ENCODE assay signal across 19 cellular contexts in the genomic region with DNA sequence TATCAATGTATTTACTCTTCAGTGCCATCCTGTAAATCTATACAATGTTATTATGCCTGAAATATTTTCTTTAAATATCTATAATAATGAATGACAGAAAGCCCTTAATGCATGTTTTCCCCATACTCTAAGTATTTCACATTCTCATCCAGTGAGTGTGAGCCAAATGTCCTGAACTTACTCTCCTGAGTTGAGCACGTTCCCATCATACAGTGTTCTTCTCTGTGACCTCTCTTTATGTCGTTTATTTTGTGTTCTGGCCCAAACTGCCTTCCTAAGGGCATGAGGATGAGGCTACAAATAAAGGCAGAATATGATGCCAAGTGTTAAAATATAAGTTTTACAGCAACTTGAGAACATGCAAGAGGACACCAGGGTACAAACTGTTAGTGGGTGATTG. TPM values are rescaled to one million over a fixed set of nuclear protein-coding genes. Genes with fewer than 3 reads are reported as not detected.
DNase-seq lines count a peak whose midpoint lies in the region; ATAC-seq and TF ChIP-seq lines count a peak whose summit lies in the region.
"Had no signal": no experiment of that assay in that cellular context is flagged by ENCODE, and none has a peak within 500 bp of the region (broad histone marks: within the 10 kb centered on the region; RNA-seq: fewer than 3 reads in every experiment).

No MANE protein-coding gene starts in this region.

- no peaks in the 10 kb centered on the region for H3K9me2 ChIP-seq in OCI-LY7 (ENCODE audit: insufficient read depth, low read length)

- no peak for ATAC-seq in GM19397 (IDR thresholded peaks at IDR 0.05; ENCODE audit: unreplicated experiment)
- ATAC-seq: CD8-positive, alpha-beta T cell; SK-N-SH treated with all-trans-retinoic acid at 6 μM for 48 hours had no signal

- 0 out of 2 replicates have a peak, but pooled peaks cover 3% of the 10 kb centered on the region for H4K20me1 ChIP-seq in OCI-LY7 (ENCODE audit: insufficient read depth, low read length)

- H3K27ac ChIP-seq in OCI-LY7 (ENCODE audit: low read depth, low read length, poor library complexity, severe bottlenecking) = peak overlapping the region; percentile 88
- H3K27ac ChIP-seq: BLaER1 treated with 17β-estradiol and CSF1 and Interleukin-3, amounts not matched to agents 10 nM and 100 nM had no signal

- H3K9me3 ChIP-seq in Caco-2 = no peaks in the 10 kb centered on the region
- peaks cover 7% of the 10 kb centered on the region; the same call in 1 of the 2 replicates for H3K9me3 ChIP-seq in OCI-LY7 (ENCODE audit: low read length)
- H3K9me3 ChIP-seq: BLaER1 treated with 17β-estradiol and CSF1 and Interleukin-3, amounts not matched to agents 10 nM and 100 nM; MG63 had no signal

- peak overlapping the region; percentile 69 for H3K27ac Mint-ChIP-seq in Caco-2 (ENCODE audit: unreplicated experiment)
- H3K27ac Mint-ChIP-seq in chondrocyte (ENCODE audit: unreplicated experiment) = peak overlapping the region; percentile 2
- peak overlapping the region; percentile 39 for H3K27ac Mint-ChIP-seq in osteocyte (ENCODE audit: unreplicated experiment)
- H3K27ac Mint-ChIP-seq: CD8-positive, alpha-beta T cell had no signal

- H3K27me3 Mint-ChIP-seq in Caco-2 (ENCODE audit: insufficient read depth, unreplicated experiment) = no peaks in the 10 kb centered on the region
- no peaks in the 10 kb centered on the region for H3K27me3 Mint-ChIP-seq in chondrocyte (ENCODE audit: low read depth)
- H3K27me3 Mint-ChIP-seq in osteocyte (ENCODE audit: unreplicated experiment) = no peaks in the 10 kb centered on the region

- H3K4me1 ChIP-seq in Caco-2 (peaks cover 49% of the 10 kb centered on the region), OCI-LY7 (ENCODE audit: insufficient read depth, low read length, poor library complexity, severe bottlenecking) (peaks cover 76% of the 10 kb centered on the region)

- H3K36me3 ChIP-seq in Caco-2 (ENCODE audit: control insufficient read depth, insufficient read depth, low read length) = no peaks in the 10 kb centered on the region
- peaks cover 41% of the 10 kb centered on the region for H3K36me3 ChIP-seq in OCI-LY7 (ENCODE audit: insufficient read depth, low read length)
- H3K36me3 ChIP-seq: BLaER1 treated with 17β-estradiol and CSF1 and Interleukin-3, amounts not matched to agents 10 nM and 100 nM; MG63 had no signal

- H3K36me3 Mint-ChIP-seq in Caco-2 (ENCODE audit: insufficient read depth, unreplicated experiment) = peaks cover 24% of the 10 kb centered on the region
- peaks cover 4% of the 10 kb centered on the region for H3K36me3 Mint-ChIP-seq in chondrocyte (ENCODE audit: low read depth)
- peaks cover 4% of the 10 kb centered on the region for H3K36me3 Mint-ChIP-seq in osteocyte (ENCODE audit: unreplicated experiment)
- H3K36me3 Mint-ChIP-seq: CD8-positive, alpha-beta T cell had no signal

- H3K4me3 Mint-ChIP-seq in Caco-2 (ENCODE audit: unreplicated experiment) (no peak overlapping the region), chondrocyte (ENCODE audit: unreplicated experiment) (no peak overlapping the region), osteocyte (ENCODE audit: unreplicated experiment) (no peak overlapping the region)
- H3K4me3 Mint-ChIP-seq: CD8-positive, alpha-beta T cell had no signal

- POLR2A ChIA-PET in Caco-2 (lab: Charles Lee) (no interaction called here), OCI-LY7 (lab: Charles Lee) (interaction anchor here (0.9 to 1.6 kb wide), 6 partner anchors 10 to 60 kb away, joined by 3 to 9 read pairs (median 3); no protein-coding TSS in a partner anchor)

- H3K27me3 ChIP-seq in Caco-2 (replicated peaks; ENCODE audit: control insufficient read depth, insufficient read depth, low read length) = no peaks in the 10 kb centered on the region
- H3K27me3 ChIP-seq: MG63 had no signal

- H3K4me2 ChIP-seq in OCI-LY7 (ENCODE audit: low read length) = peak overlapping the region; percentile 98
- H3K4me2 ChIP-seq: BLaER1 treated with 17β-estradiol and CSF1 and Interleukin-3, amounts not matched to agents 10 nM and 100 nM had no signal

- DNase-seq in Caco-2 = no peak
- no peak for DNase-seq in OCI-LY7 (ENCODE audit: low spot score)
- no peak for DNase-seq in chondrocyte (ENCODE audit: low spot score)
- no peak for DNase-seq in osteocyte (ENCODE audit: extremely low spot score, unreplicated experiment)
- no peak for DNase-seq in SHP77 (lab: John Stamatoyannopoulos, UW)
- no peak for DNase-seq in SKM-1 (lab: John Stamatoyannopoulos, UW; ENCODE audit: unreplicated experiment)
- no peak for DNase-seq in stimulated activated CD4-positive, alpha-beta T cell treated with anti-CD3 and anti-CD28 coated beads, Interleukin-4, amount 100 ng/mL, for 24 hours
- DNase-seq: CD8-positive, alpha-beta T cell; MG63; NCI-H1048; NCI-H1436; NCI-H1930; NCI-H345; NCI-H524 treated with DMSO at 0.1 percent for 48 hours; SIG-M5 had no signal

- H2AFZ ChIP-seq in OCI-LY7 (ENCODE audit: low read length) = no peak overlapping the region

- peaks cover 10% of the 10 kb centered on the region for H3K9me3 Mint-ChIP-seq in Caco-2 (ENCODE audit: unreplicated experiment)
- no peaks in the 10 kb centered on the region for H3K9me3 Mint-ChIP-seq in chondrocyte (ENCODE audit: low read depth)
- H3K9me3 Mint-ChIP-seq in osteocyte (ENCODE audit: unreplicated experiment) = no peaks in the 10 kb centered on the region
- H3K9me3 Mint-ChIP-seq: CD8-positive, alpha-beta T cell had no signal

- TF ChIP-seq CTCF in Caco-2 (IDR thresholded peaks at IDR 0.05; ENCODE audit: insufficient read depth in 1 of 2, low read depth in 1 of 2, low read length in 1 of 2, severe bottlenecking in 1 of 2, unreplicated experiment in 1 of 2) = no peak
- TF ChIP-seq CTCF in OCI-LY7 (conservative IDR thresholded peaks at IDR 0.05; ENCODE audit: low read length) = no peak
- no peak for TF ChIP-seq CTCF in chondrocyte (IDR thresholded peaks at IDR 0.05)
- TF ChIP-seq CTCF in osteocyte (IDR thresholded peaks at IDR 0.05) = no peak

- CTCF ChIA-PET in Caco-2 (lab: Charles Lee) (no interaction called here), OCI-LY7 (lab: Charles Lee; ENCODE audit: unreplicated experiment) (no interaction called here)

- intact Hi-C loops in Caco-2 (cut with micrococcal nuclease; ENCODE audit: unreplicated experiment) = no loop called here
- intact Hi-C loops in OCI-LY7 (cut with micrococcal nuclease; ENCODE audit: unreplicated experiment) = no loop called here

- H3K79me2 ChIP-seq in OCI-LY7 (ENCODE audit: insufficient read depth, low read depth, low read length) = peaks cover 93% of the 10 kb centered on the region

- H3K4me3 ChIP-seq in Caco-2 (ENCODE audit: low read depth, low read length) = no peak overlapping the region
- H3K4me3 ChIP-seq in OCI-LY7 (ENCODE audit: low read depth, low read length, poor library complexity, severe bottlenecking) = peak overlapping the region; percentile 91
- H3K4me3 ChIP-seq: BLaER1 treated with 17β-estradiol and CSF1 and Interleukin-3, amounts not matched to agents 10 nM and 100 nM; MG63 had no signal

- H3K4me1 Mint-ChIP-seq in Caco-2 (ENCODE audit: low read depth, unreplicated experiment) = peaks cover 52% of the 10 kb centered on the region
- peaks cover 74% of the 10 kb centered on the region for H3K4me1 Mint-ChIP-seq in chondrocyte (ENCODE audit: low read depth)
- H3K4me1 Mint-ChIP-seq in osteocyte (ENCODE audit: unreplicated experiment) = peaks cover 53% of the 10 kb centered on the region

- BruUV-seq in Caco-2 (replicated peaks; lab: Mats Ljungman, UMichigan) (no TSS peak), OCI-LY7 (replicated peaks; lab: Mats Ljungman, UMichigan) (no TSS peak)

RNA-seq across cellular contexts. Expression of a gene that starts 3.3 kb away (rescaled TPM):
- total RNA-seq in Caco-2 (2022) (71.2 and 79.5 TPM in 2 replicates), OCI-LY7 (2022) (157 and 170 TPM in 2 replicates), chondrocyte (44.1 to 56.6 TPM (median 45.4 TPM) in 3 replicates), osteocyte (21.7 and 24.7 TPM in 2 replicates)
- 58.4 and 65.7 TPM in 2 replicates for total RNA-seq in OCI-LY7 (2014; rRNA removed; shearing (Covaris generic))

RNA-seq across cellular contexts. Expression of a gene that starts 3.8 kb away (rescaled TPM):
- total RNA-seq in Caco-2 (2022) = 4.7 and 5.9 TPM in 2 replicates
- 13.8 and 20.3 TPM in 2 replicates for total RNA-seq in OCI-LY7 (2014; rRNA removed; shearing (Covaris generic))
- 22.2 and 24.2 TPM in 2 replicates for total RNA-seq in OCI-LY7 (2022)
- 1.5 to 2.4 TPM (median 2.0 TPM) in 3 replicates for total RNA-seq in chondrocyte
- 0.55 and 1.3 TPM in 2 replicates for total RNA-seq in osteocyte
- total RNA-seq: A673; CD8-positive, alpha-beta T cell had no signal

Comparison
In these comparisons a context has a peak if more than half of its experiments do, and no peak if none do; other contexts are left out.
1. H3K27ac Mint-ChIP-seq: peak in every context shown above with its lines; median percentile 69 in Caco-2; 39 in osteocyte; 2 in chondrocyte.